Comparison of ENCODE assay signal across 11 cellular contexts in the genomic region with DNA sequence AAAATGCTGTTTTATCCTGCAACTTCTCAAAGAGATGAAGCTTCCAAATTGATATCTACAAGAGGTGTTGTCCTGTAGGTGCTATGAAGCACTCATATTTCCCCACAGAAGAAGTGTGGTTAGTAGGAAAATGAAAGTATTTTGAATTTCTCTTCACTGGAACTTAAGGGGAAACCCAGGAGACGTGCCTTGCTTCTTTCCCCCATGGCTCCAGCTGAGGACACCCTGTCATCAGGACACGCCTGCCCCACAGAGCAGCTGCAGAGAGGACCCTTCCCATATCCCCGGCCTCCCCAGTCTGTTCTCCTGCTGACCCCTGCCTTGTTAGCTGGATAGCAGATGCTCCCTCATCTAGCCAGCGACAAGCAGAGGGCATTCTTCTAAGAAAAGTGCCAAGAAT.
DNase-seq lines count a peak whose midpoint lies in the region; ATAC-seq, FAIRE-seq and TF ChIP-seq lines count a peak whose summit lies in the region.
"Had no signal": no experiment of that assay in that cellular context is flagged by ENCODE, and none has a peak within 500 bp of the region (broad histone marks: within the 10 kb centered on the region; RNA-seq: fewer than 3 reads in every experiment).

No MANE protein-coding gene starts in this region.

- no peaks in the 10 kb centered on the region for H3K27me3 ChIP-seq in naive thymus-derived CD4-positive, alpha-beta T cell (ENCODE audit: control insufficient read depth in 2 of 2, insufficient read depth in 2 of 2, low read length in 2 of 2)
- H3K27me3 ChIP-seq in HepG2 (ENCODE audit: control insufficient read depth in 1 of 2, insufficient read depth in 2 of 2, low read length in 2 of 2): no peaks in the 10 kb centered on the region; a peak in 1 of 5 replicates
- no peaks in the 10 kb centered on the region for H3K27me3 ChIP-seq in spleen (replicated peaks in 1 of 7)
- H3K27me3 ChIP-seq: transverse colon had no signal

- H2AFZ ChIP-seq in HepG2 (ENCODE audit: low read length): no peak overlapping the region

- peaks cover 31% of the 10 kb centered on the region for H3K4me1 Mint-ChIP-seq in T-helper 1 cell treated with Interleukin-12 subunit alpha and Interleukin-12 subunit beta and Interleukin-4 antibody, amounts not matched to agents 30 μg/mL and 1 μg/mL, for 36 hours (ENCODE audit: low read depth)
- peaks cover 6 to 34% (median 22%) of the 10 kb centered on the region in 7 donors for H3K4me1 Mint-ChIP-seq in naive thymus-derived CD4-positive, alpha-beta T cell

- CTCF ChIA-PET in naive thymus-derived CD4-positive, alpha-beta T cell (lab: Charles Lee): no interaction called here
- CTCF ChIA-PET in HepG2 (lab: Yijun Ruan, JAX; ENCODE audit: low intra/inter-chr PET ratio, low total read pairs): no interaction called here

- H3K4me3 Mint-ChIP-seq in T-helper 1 cell treated with Interleukin-12 subunit alpha and Interleukin-12 subunit beta and Interleukin-4 antibody, amounts not matched to agents 30 μg/mL and 1 μg/mL, for 36 hours: peak overlapping the region; percentile 45
- peak overlapping the region; percentile 45 to 85 (median 72) for H3K4me3 Mint-ChIP-seq in naive thymus-derived CD4-positive, alpha-beta T cell

- TF ChIP-seq EP300 in HepG2 (IDR thresholded peaks at IDR 0.05; ENCODE audit: low read depth in 2 of 2, low read length in 2 of 2): no peak
- no peak for TF ChIP-seq EP300 in HepG2 (CRISPR knock-in tag; IDR thresholded peaks at IDR 0.05; ENCODE audit: borderline replicate concordance)

- no peaks in the 10 kb centered on the region for H4K20me1 ChIP-seq in HepG2 (ENCODE audit: insufficient read depth, low read length)

- FAIRE-seq in HepG2 (lab: Jason Lieb, UNC): no peak

- no peaks in the 10 kb centered on the region for H3K79me2 ChIP-seq in HepG2 (ENCODE audit: insufficient read depth, low read length)

- H3K27ac ChIP-seq in naive thymus-derived CD4-positive, alpha-beta T cell (ENCODE audit: low read depth, low read length): no peak overlapping the region
- no peak overlapping the region for H3K27ac ChIP-seq in HepG2 (ENCODE audit: extremely low read length, insufficient read depth, low read length)
- H3K27ac ChIP-seq in spleen: no peak overlapping the region
- H3K27ac ChIP-seq: transverse colon had no signal

- peak in 2 of 9 donors; percentile 7 to 59 for DNase-seq in naive thymus-derived CD4-positive, alpha-beta T cell
- no peak for DNase-seq in NCI-H2196 treated with DMSO at 0.1 percent for 48 hours (lab: John Stamatoyannopoulos, UW; ENCODE audit: unreplicated experiment)
- no peak for DNase-seq in NCI-H2081 (lab: John Stamatoyannopoulos, UW)
- DNase-seq in HepG2 (ENCODE audit: low spot score): no peak
- no peak for DNase-seq in spleen
- DNase-seq: DND-41, mesendoderm, transverse colon had no signal

- H3K27ac Mint-ChIP-seq in T-helper 1 cell treated with Interleukin-12 subunit alpha and Interleukin-12 subunit beta and Interleukin-4 antibody, amounts not matched to agents 30 μg/mL and 1 μg/mL, for 36 hours: peak overlapping the region; percentile 75
- peak overlapping the region in 7 of 9 donors; percentile 33 to 91 (median 77) for H3K27ac Mint-ChIP-seq in naive thymus-derived CD4-positive, alpha-beta T cell

- no peak overlapping the region for H3K9ac ChIP-seq in HepG2 (ENCODE audit: insufficient read depth, low read depth, low read length)

- no TSS peak for BruUV-seq in HepG2 (replicated peaks; lab: Mats Ljungman, UMichigan)

- H3K4me3 ChIP-seq in naive thymus-derived CD4-positive, alpha-beta T cell (ENCODE audit: low read length): no peak overlapping the region
- no peak overlapping the region for H3K4me3 ChIP-seq in HepG2 (replicated peaks in 1 of 3; ENCODE audit: insufficient read depth in 1 of 3, low read depth in 2 of 3, low read length in 3 of 3)
- H3K4me3 ChIP-seq in spleen: no peak overlapping the region
- H3K4me3 ChIP-seq: transverse colon had no signal

- TF ChIP-seq RAD21 in HepG2 (CRISPR knock-in tag; IDR thresholded peaks at IDR 0.05): no peak

- H3K9me3 ChIP-seq in naive thymus-derived CD4-positive, alpha-beta T cell (ENCODE audit: control insufficient read depth in 2 of 3, low read length in 3 of 3): no peaks in the 10 kb centered on the region
- H3K9me3 ChIP-seq in HepG2 (ENCODE audit: low read length) (no peaks in the 10 kb centered on the region), spleen (peaks cover 0 to 7% (median 0%) of the 10 kb centered on the region in 8 donors)
- H3K9me3 ChIP-seq: transverse colon had no signal

- TF ChIP-seq POLR2A in HepG2 (IDR thresholded peaks at IDR 0.05; ENCODE audit: insufficient read depth in 1 of 2, low read depth in 2 of 2, low read length in 2 of 2): no peak
- TF ChIP-seq POLR2A in spleen (IDR thresholded peaks at IDR 0.05): no peak

- ATAC-seq in GM18502 (IDR thresholded peaks at IDR 0.05; ENCODE audit: poor library complexity, unreplicated experiment) (peak; percentile 46), HG02571 (IDR thresholded peaks at IDR 0.05; ENCODE audit: unreplicated experiment) (peak; percentile 40), HepG2 (no peak)
- ATAC-seq in naive thymus-derived CD4-positive, alpha-beta T cell: peak; percentile 43

- POLR2A ChIA-PET in naive thymus-derived CD4-positive, alpha-beta T cell (lab: Charles Lee): no interaction called here
- POLR2A ChIA-PET in HepG2 (lab: Yijun Ruan, JAX): no interaction called here

- H3K4me1 ChIP-seq in naive thymus-derived CD4-positive, alpha-beta T cell (ENCODE audit: control insufficient read depth in 2 of 2, insufficient read depth in 2 of 2, low read length in 2 of 2): peaks cover 0 to 10% of the 10 kb centered on the region in 2 donors
- no peaks in the 10 kb centered on the region for H3K4me1 ChIP-seq in HepG2 (ENCODE audit: insufficient read depth, low read length)
- H3K4me1 ChIP-seq in spleen: peaks cover 0 to 15% (median 5%) of the 10 kb centered on the region in 6 donors
- H3K4me1 ChIP-seq: transverse colon had no signal

- peaks cover 54% of the 10 kb centered on the region for H3K27me3 Mint-ChIP-seq in T-helper 1 cell treated with Interleukin-12 subunit alpha and Interleukin-12 subunit beta and Interleukin-4 antibody, amounts not matched to agents 30 μg/mL and 1 μg/mL, for 36 hours (ENCODE audit: low read depth)
- H3K27me3 Mint-ChIP-seq in naive thymus-derived CD4-positive, alpha-beta T cell: peaks cover 0 to 35% (median 0%) of the 10 kb centered on the region in 5 donors

- WGBS in HepG2 (ENCODE audit: low lambda C conversion rate): 6% methylated on average over 4 of the region's 4 CpGs
- WGBS in spleen, 5 donors: 58 to 70% (median 69%) methylated on average over 4 of the region's 4 CpGs

- H3K4me2 ChIP-seq in HepG2 (ENCODE audit: low read depth, low read length): no peak overlapping the region

- TF ChIP-seq CTCF in HepG2 (CRISPR knock-in tag; IDR thresholded peaks at IDR 0.05): no peak
- TF ChIP-seq CTCF in spleen (IDR thresholded peaks at IDR 0.05 in 8 of 11, conservative IDR thresholded peaks at IDR 0.05 in 3 of 11): no peak

- peaks cover 3% of the 10 kb centered on the region for H3K9me3 Mint-ChIP-seq in T-helper 1 cell treated with Interleukin-12 subunit alpha and Interleukin-12 subunit beta and Interleukin-4 antibody, amounts not matched to agents 30 μg/mL and 1 μg/mL, for 36 hours
- peaks cover 0 to 4% (median 0%) of the 10 kb centered on the region in 11 donors for H3K9me3 Mint-ChIP-seq in naive thymus-derived CD4-positive, alpha-beta T cell

- H3K36me3 Mint-ChIP-seq in T-helper 1 cell treated with Interleukin-12 subunit alpha and Interleukin-12 subunit beta and Interleukin-4 antibody, amounts not matched to agents 30 μg/mL and 1 μg/mL, for 36 hours (ENCODE audit: low read depth): peaks cover 2% of the 10 kb centered on the region
- H3K36me3 Mint-ChIP-seq in naive thymus-derived CD4-positive, alpha-beta T cell: peaks cover 0 to 8% (median 0%) of the 10 kb centered on the region in 5 donors

- intact Hi-C loops in naive thymus-derived CD4-positive, alpha-beta T cell (cut with micrococcal nuclease): loop anchor here (1.0 to 5.0 kb wide), 11 partner anchors 28 to 637 kb away; no protein-coding TSS in a partner anchor
- intact Hi-C loops in HepG2 (cut with micrococcal nuclease; ENCODE audit: unreplicated experiment): no loop called here
- intact Hi-C loops in spleen (cut with DNase I; ENCODE audit: low total_unique reads): no loop called here

- no peaks in the 10 kb centered on the region for H3K36me3 ChIP-seq in naive thymus-derived CD4-positive, alpha-beta T cell (ENCODE audit: control insufficient read depth in 2 of 3, insufficient read depth in 3 of 3, low read length in 3 of 3)
- H3K36me3 ChIP-seq in HepG2 (replicated peaks in 1 of 2; ENCODE audit: control insufficient read depth in 1 of 2, insufficient read depth in 2 of 2, low read length in 2 of 2) (no peaks in the 10 kb centered on the region), spleen (no peaks in the 10 kb centered on the region)
- H3K36me3 ChIP-seq: transverse colon had no signal

- in situ Hi-C loops in HepG2 (cut with HindIII; ENCODE audit: extremely low pct_ligation_motif_present, low pct_unique_long_range_greater_than_20kb): no loop called here

TF ChIP-seq in HepG2, 621 proteins besides CTCF, POLR2A, EP300 and RAD21 (continues in another document):
- TF ChIP-seq NCOR1 (IDR thresholded peaks at IDR 0.05; ENCODE audit: borderline replicate concordance, low read length): no peak
- no peak for TF ChIP-seq BORCS8-MEF2B (CRISPR knock-in tag; IDR thresholded peaks at IDR 0.05)
- no peak for TF ChIP-seq ZNF772 (CRISPR knock-in tag; IDR thresholded peaks at IDR 0.05)

Comparison
In these comparisons a context has a peak if more than half of its experiments do, and no peak if none do; other contexts are left out.
1. intact Hi-C loops: an anchor here in naive thymus-derived CD4-positive, alpha-beta T cell (1.0 to 5.0 kb wide); none called in HepG2 and spleen.